ENCODE assay signal across 14 cellular contexts in the genomic region with DNA sequence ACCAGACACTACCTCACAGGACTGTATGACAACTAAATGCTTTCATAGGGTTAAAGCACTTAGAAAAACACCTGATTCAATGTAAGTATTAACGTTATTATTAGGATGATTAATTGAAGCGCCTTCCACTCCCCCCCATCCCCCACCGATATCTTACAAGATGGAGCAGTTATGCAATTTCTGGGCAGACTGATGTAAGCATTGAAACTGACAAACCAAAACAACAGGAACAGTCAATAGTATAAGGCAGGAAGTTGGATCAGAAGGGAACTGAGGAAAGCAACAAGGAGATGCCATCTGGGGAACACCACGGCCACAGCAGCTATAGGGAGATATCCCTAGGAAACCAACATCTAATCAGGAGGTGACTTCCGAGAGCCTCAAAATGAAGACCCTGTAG. TPM values are rescaled to one million over a fixed set of nuclear protein-coding genes. Genes with fewer than 3 reads are reported as not detected.
DNase-seq lines count a peak whose midpoint lies in the region; ATAC-seq and TF ChIP-seq lines count a peak whose summit lies in the region.
"Had no signal": no experiment of that assay in that cellular context is flagged by ENCODE, and none has a peak within 500 bp of the region (broad histone marks: within the 10 kb centered on the region; RNA-seq: fewer than 3 reads in every experiment).

No MANE protein-coding gene starts in this region.

- peaks cover 48% of the 10 kb centered on the region for H3K4me1 Mint-ChIP-seq in activated naive CD4-positive, alpha-beta T cell treated with anti-CD3 and anti-CD28 coated beads for 36 hours (ENCODE audit: low read depth)
- H3K4me1 Mint-ChIP-seq in central memory CD8-positive, alpha-beta T cell, result peaks cover 77% of the 10 kb centered on the region

- peak overlapping the region; percentile 72 for H3K4me3 Mint-ChIP-seq in activated naive CD4-positive, alpha-beta T cell treated with anti-CD3 and anti-CD28 coated beads for 36 hours
- H3K4me3 Mint-ChIP-seq in central memory CD8-positive, alpha-beta T cell, result peak overlapping the region; percentile 80

- peak overlapping the region; percentile 98 for H3K27ac Mint-ChIP-seq in activated naive CD4-positive, alpha-beta T cell treated with anti-CD3 and anti-CD28 coated beads for 36 hours
- peak overlapping the region; percentile 97 for H3K27ac Mint-ChIP-seq in central memory CD8-positive, alpha-beta T cell (ENCODE audit: low read depth)

- DNase-seq in activated naive CD4-positive, alpha-beta T cell treated with anti-CD3 and anti-CD28 coated beads for 36 hours, result no peak
- no peak for DNase-seq in activated naive CD4-positive, alpha-beta T cell (lab: John Stamatoyannopoulos, UW)
- no peak for DNase-seq in central memory CD8-positive, alpha-beta T cell (ENCODE audit: low spot score in 2 of 2)
- DNase-seq in thoracic aorta (ENCODE audit: low spot score) (no peak), RWPE1 (ENCODE audit: low spot score) (no peak), NCI-H2029 (lab: John Stamatoyannopoulos, UW) (no peak)
- DNase-seq: NCI-H1436; stimulated activated CD4-positive, alpha-beta T cell treated with anti-CD3 and anti-CD28 coated beads, Interleukin-15, amount 100 ng/mL, for 24 hours had no signal

- peaks cover 13% of the 10 kb centered on the region for H4K20me1 ChIP-seq in OCI-LY1 (ENCODE audit: insufficient read depth, low read length)

- CTCF ChIA-PET in activated naive CD4-positive, alpha-beta T cell treated with anti-CD3 and anti-CD28 coated beads for 36 hours (lab: Charles Lee), result interaction anchor here (1.2 to 11.2 kb wide), 3 partner anchors 11 to 28 kb away, joined by 3 to 106 read pairs (median 17); no protein-coding TSS in a partner anchor
- CTCF ChIA-PET in RWPE1 (lab: Yijun Ruan, JAX), result no interaction called here

- H3K27ac ChIP-seq in OCI-LY1 (ENCODE audit: low read depth, low read length, poor library complexity, severe bottlenecking) (peak overlapping the region; percentile 99), thoracic aorta (no peak overlapping the region), RWPE1 (no peak overlapping the region)
- H3K27ac ChIP-seq: epithelial cell of prostate had no signal

- peak overlapping the region; percentile 66 for H3K4me2 ChIP-seq in OCI-LY1 (ENCODE audit: low read length)

- H3K4me3 ChIP-seq in OCI-LY1 (ENCODE audit: low read depth, low read length, poor library complexity, severe bottlenecking) (peak overlapping the region; percentile 85), thoracic aorta (peak overlapping the region; percentile 48)

- TF ChIP-seq CTCF in OCI-LY1 (IDR thresholded peaks at IDR 0.05; ENCODE audit: low read length), result no peak
- TF ChIP-seq CTCF in thoracic aorta (IDR thresholded peaks at IDR 0.05), result no peak
- no peak for TF ChIP-seq CTCF in RWPE1 (conservative IDR thresholded peaks at IDR 0.05; ENCODE audit: low read depth)

- H3K36me3 ChIP-seq in OCI-LY1 (ENCODE audit: insufficient read depth, low read length) (peaks cover 71% of the 10 kb centered on the region), thoracic aorta (no peaks in the 10 kb centered on the region)

- H3K9me3 ChIP-seq in OCI-LY1 (ENCODE audit: low read length) (no peaks in the 10 kb centered on the region), thoracic aorta (no peaks in the 10 kb centered on the region)

- peaks cover 88% of the 10 kb centered on the region for H3K79me2 ChIP-seq in OCI-LY1 (ENCODE audit: insufficient read depth, low read length)

- H3K36me3 Mint-ChIP-seq in activated naive CD4-positive, alpha-beta T cell treated with anti-CD3 and anti-CD28 coated beads for 36 hours (ENCODE audit: low read depth), result peaks cover 60% of the 10 kb centered on the region
- H3K36me3 Mint-ChIP-seq in central memory CD8-positive, alpha-beta T cell (ENCODE audit: insufficient read depth), result peaks cover 59% of the 10 kb centered on the region

- H3F3A ChIP-seq in OCI-LY1 (ENCODE audit: insufficient read depth, low read length), result peaks cover 8% of the 10 kb centered on the region

- H3K27me3 Mint-ChIP-seq in activated naive CD4-positive, alpha-beta T cell treated with anti-CD3 and anti-CD28 coated beads for 36 hours (ENCODE audit: low read depth), result no peaks in the 10 kb centered on the region
- H3K27me3 Mint-ChIP-seq in central memory CD8-positive, alpha-beta T cell, result no peaks in the 10 kb centered on the region

- no peaks in the 10 kb centered on the region for H3K9me2 ChIP-seq in OCI-LY1 (ENCODE audit: low read depth, low read length)

- no peak for ATAC-seq in central memory CD8-positive, alpha-beta T cell (replicated peaks; ENCODE audit: extremely low read depth, poor library complexity, severe bottlenecking)
- ATAC-seq in thoracic aorta (ENCODE audit: insufficient number of reproducible peaks, low FRiP score, low read depth) (no peak), GM19351 (IDR thresholded peaks at IDR 0.05; ENCODE audit: unreplicated experiment) (no peak)
- ATAC-seq: activated CD4-positive, CD25-positive, alpha-beta regulatory T cell treated with anti-CD3 and anti-CD28 coated beads, Interleukin-2, amount 50 U/mL, for 24 hours; Panc1 had no signal

- intact Hi-C loops in activated naive CD4-positive, alpha-beta T cell treated with anti-CD3 and anti-CD28 coated beads for 36 hours (cut with micrococcal nuclease), result loop anchor here (10.0 kb wide), 2 partner anchors 417 to 1977 kb away; no protein-coding TSS in a partner anchor

- peaks cover 74% of the 10 kb centered on the region for H3K4me1 ChIP-seq in OCI-LY1 (ENCODE audit: insufficient read depth, low read length, severe bottlenecking)
- no peaks in the 10 kb centered on the region for H3K4me1 ChIP-seq in thoracic aorta (ENCODE audit: control insufficient read depth in 1 of 2, low read depth in 2 of 2)

- POLR2A ChIA-PET in RWPE1 (lab: Yijun Ruan, JAX; ENCODE audit: low non-redundant PET), result no interaction called here

- H2AFZ ChIP-seq in OCI-LY1 (ENCODE audit: low read length), result no peak overlapping the region

- H3K9me3 Mint-ChIP-seq in activated naive CD4-positive, alpha-beta T cell treated with anti-CD3 and anti-CD28 coated beads for 36 hours, result no peaks in the 10 kb centered on the region
- H3K9me3 Mint-ChIP-seq in central memory CD8-positive, alpha-beta T cell, result no peaks in the 10 kb centered on the region

- H3K27me3 ChIP-seq in OCI-LY1 (ENCODE audit: insufficient read depth, low read length) (no peaks in the 10 kb centered on the region), thoracic aorta (replicated peaks; ENCODE audit: insufficient read depth) (no peaks in the 10 kb centered on the region)

- peak overlapping the region; percentile 80 for H3K9ac ChIP-seq in OCI-LY1 (ENCODE audit: low read length)

RNA-seq across cellular contexts. Expression of gene LCP1, which starts 3.8 kb away (rescaled TPM):
- total RNA-seq in activated naive CD4-positive, alpha-beta T cell treated with anti-CD3 and anti-CD28 coated beads for 36 hours, result 1,000 to 10,000 TPM; 1,008 to 1,043 TPM
- 10 to 100 TPM; 61.7 to 66.3 TPM for total RNA-seq in thoracic aorta

RNA-seq across cellular contexts. Expression of gene LRRC63, which starts 33.6 kb away (rescaled TPM):
- under 1 TPM; 0.24 to 0.32 TPM for total RNA-seq in activated naive CD4-positive, alpha-beta T cell treated with anti-CD3 and anti-CD28 coated beads for 36 hours
- 1 to 10 TPM in 1 of 2 donors, not detected in 1; 3.6 TPM for total RNA-seq in thoracic aorta
- total RNA-seq: astrocyte had no signal

Comparison
In these comparisons a context has a peak if more than half of its experiments do, and no peak if none do; other contexts are left out.
1. RNA of gene LCP1, which starts 3.8 kb away (total RNA-seq): 1,008 to 1,043 TPM in activated naive CD4-positive, alpha-beta T cell treated with anti-CD3 and anti-CD28 coated beads for 36 hours; 61.7 to 66.3 TPM in thoracic aorta; every median in the first group is over 10 times any median in the second.